2 cellular contexts compared by ENCODE assay signal in genomic region chr10:73388228-73388627, GRCh38.
A peak's percentile ranks its signal among the peaks of the same experiment; 100 is the strongest.
TF ChIP-seq lines count a peak whose summit lies in the region.

No MANE protein-coding gene starts in this region.

TF ChIP-seq in HepG2, 621 proteins besides CTCF, POLR2A, EP300 and RAD21:
- TF ChIP-seq ZNF17 (CRISPR knock-in tag; IDR thresholded peaks at IDR 0.05) (no peak), IRX3 (CRISPR knock-in tag; IDR thresholded peaks at IDR 0.05; ENCODE audit: borderline replicate concordance, low read depth) (no peak), CHD4 (IDR thresholded peaks at IDR 0.05; ENCODE audit: borderline replicate concordance, low read length) (no peak), MAFF (IDR thresholded peaks at IDR 0.05; ENCODE audit: low read depth, low read length) (peak; percentile 75), AGO1 (IDR thresholded peaks at IDR 0.05; ENCODE audit: low read depth, low read length, poor library complexity, severe bottlenecking) (no peak), MAFK (conservative IDR thresholded peaks at IDR 0.05 in 1 of 2, IDR thresholded peaks at IDR 0.05 in 1 of 2; ENCODE audit: low read length in 2 of 2) (peak; percentile 70 to 84)

TF ChIP-seq in K562, 482 proteins besides CTCF, POLR2A, EP300 and RAD21:
- TF ChIP-seq ZNF316 (IDR thresholded peaks at IDR 0.05) (peak; percentile 82), TCF7 (IDR thresholded peaks at IDR 0.05; ENCODE audit: borderline replicate concordance) (no peak), TAF9B (IDR thresholded peaks at IDR 0.05; ENCODE audit: partially characterized antibody) (no peak), SMC3 (conservative IDR thresholded peaks at IDR 0.05; ENCODE audit: insufficient read depth, low read depth, low read length) (no peak), CCAR2 (IDR thresholded peaks at IDR 0.05; ENCODE audit: low read depth, low read length) (no peak), C11orf30 (IDR thresholded peaks at IDR 0.05; ENCODE audit: low read depth) (peak; percentile 60), SMARCC2 (IDR thresholded peaks at IDR 0.05; ENCODE audit: low read depth) (no peak), ZNF584 (CRISPR knock-in tag; IDR thresholded peaks at IDR 0.05; ENCODE audit: low read depth) (no peak), ZNF780A (CRISPR knock-in tag; IDR thresholded peaks at IDR 0.05) (no peak), RUNX1 (IDR thresholded peaks at IDR 0.05; ENCODE audit: low read depth) (no peak), FOXA1 (IDR thresholded peaks at IDR 0.05; ENCODE audit: borderline replicate concordance) (no peak), TAF1 (IDR thresholded peaks at IDR 0.05; ENCODE audit: control insufficient read depth, extremely low read depth, insufficient read depth, low read length, severe bottlenecking) (no peak), ATF1 (CRISPR knock-in tag; IDR thresholded peaks at IDR 0.05) (no peak), ATF1 (tag; IDR thresholded peaks at IDR 0.05) (no peak), TAF7 (tag; IDR thresholded peaks at IDR 0.05) (no peak), TBL1XR1 (IDR thresholded peaks at IDR 0.05; ENCODE audit: low read length in 2 of 2) (no peak), ZNF764 (CRISPR knock-in tag; IDR thresholded peaks at IDR 0.05; ENCODE audit: low read depth) (no peak), CEBPG (CRISPR knock-in tag; IDR thresholded peaks at IDR 0.05) (no peak), CEBPG (tag; conservative IDR thresholded peaks at IDR 0.05 in 1 of 2, IDR thresholded peaks at IDR 0.05 in 1 of 2) (no peak), MAFG (tag; conservative IDR thresholded peaks at IDR 0.05) (0 out of 2 replicates have a peak, but pooled peaks have one; percentile 11), ZNF395 (CRISPR knock-in tag; IDR thresholded peaks at IDR 0.05) (no peak), ZNF586 (CRISPR knock-in tag; conservative IDR thresholded peaks at IDR 0.05) (no peak), MAFK (IDR thresholded peaks at IDR 0.05; ENCODE audit: low read length) (peak; percentile 57), ZNF76 (CRISPR knock-in tag; IDR thresholded peaks at IDR 0.05; ENCODE audit: borderline replicate concordance) (no peak), PHB2 (IDR thresholded peaks at IDR 0.05; ENCODE audit: low read depth) (no peak), ZNF3 (CRISPR knock-in tag; IDR thresholded peaks at IDR 0.05) (no peak), ZSCAN29 (IDR thresholded peaks at IDR 0.05) (no peak), LARP7 (IDR thresholded peaks at IDR 0.05) (no peak), MAFF (IDR thresholded peaks at IDR 0.05; ENCODE audit: low read length) (peak; percentile 67), RCOR1 (IDR thresholded peaks at IDR 0.05; ENCODE audit: borderline replicate concordance in 1 of 2, low read depth in 2 of 2, low read length in 2 of 2) (no peak), CC2D1A (IDR thresholded peaks at IDR 0.05) (no peak), ZC3H11A (IDR thresholded peaks at IDR 0.05; ENCODE audit: low read depth, low read length) (no peak), ZNF830 (CRISPR knock-in tag; IDR thresholded peaks at IDR 0.05) (no peak), ZNF121 (CRISPR knock-in tag; conservative IDR thresholded peaks at IDR 0.05) (no peak)
- TF ChIP-seq, protein P1, sequence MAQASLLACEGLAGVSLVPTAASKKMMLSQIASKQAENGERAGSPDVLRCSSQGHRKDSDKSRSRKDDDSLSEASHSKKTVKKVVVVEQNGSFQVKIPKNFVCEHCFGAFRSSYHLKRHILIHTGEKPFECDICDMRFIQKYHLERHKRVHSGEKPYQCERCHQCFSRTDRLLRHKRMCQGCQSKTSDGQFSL (CRISPR knock-in tag; IDR thresholded peaks at IDR 0.05) = no peak
- TF ChIP-seq, protein P1 (tag; IDR thresholded peaks at IDR 0.05) = no peak
- TF ChIP-seq, protein P2, sequence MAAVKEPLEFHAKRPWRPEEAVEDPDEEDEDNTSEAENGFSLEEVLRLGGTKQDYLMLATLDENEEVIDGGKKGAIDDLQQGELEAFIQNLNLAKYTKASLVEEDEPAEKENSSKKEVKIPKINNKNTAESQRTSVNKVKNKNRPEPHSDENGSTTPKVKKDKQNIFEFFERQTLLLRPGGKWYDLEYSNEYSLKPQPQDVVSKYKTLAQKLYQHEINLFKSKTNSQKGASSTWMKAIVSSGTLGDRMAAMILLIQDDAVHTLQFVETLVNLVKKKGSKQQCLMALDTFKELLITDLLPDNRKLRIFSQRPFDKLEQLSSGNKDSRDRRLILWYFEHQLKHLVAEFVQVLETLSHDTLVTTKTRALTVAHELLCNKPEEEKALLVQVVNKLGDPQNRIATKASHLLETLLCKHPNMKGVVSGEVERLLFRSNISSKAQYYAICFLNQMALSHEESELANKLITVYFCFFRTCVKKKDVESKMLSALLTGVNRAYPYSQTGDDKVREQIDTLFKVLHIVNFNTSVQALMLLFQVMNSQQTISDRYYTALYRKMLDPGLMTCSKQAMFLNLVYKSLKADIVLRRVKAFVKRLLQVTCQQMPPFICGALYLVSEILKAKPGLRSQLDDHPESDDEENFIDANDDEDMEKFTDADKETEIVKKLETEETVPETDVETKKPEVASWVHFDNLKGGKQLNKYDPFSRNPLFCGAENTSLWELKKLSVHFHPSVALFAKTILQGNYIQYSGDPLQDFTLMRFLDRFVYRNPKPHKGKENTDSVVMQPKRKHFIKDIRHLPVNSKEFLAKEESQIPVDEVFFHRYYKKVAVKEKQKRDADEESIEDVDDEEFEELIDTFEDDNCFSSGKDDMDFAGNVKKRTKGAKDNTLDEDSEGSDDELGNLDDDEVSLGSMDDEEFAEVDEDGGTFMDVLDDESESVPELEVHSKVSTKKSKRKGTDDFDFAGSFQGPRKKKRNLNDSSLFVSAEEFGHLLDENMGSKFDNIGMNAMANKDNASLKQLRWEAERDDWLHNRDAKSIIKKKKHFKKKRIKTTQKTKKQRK (IDR thresholded peaks at IDR 0.05; ENCODE audit: borderline replicate concordance, low read depth, low read length) = no peak
- TF ChIP-seq, protein P3, sequence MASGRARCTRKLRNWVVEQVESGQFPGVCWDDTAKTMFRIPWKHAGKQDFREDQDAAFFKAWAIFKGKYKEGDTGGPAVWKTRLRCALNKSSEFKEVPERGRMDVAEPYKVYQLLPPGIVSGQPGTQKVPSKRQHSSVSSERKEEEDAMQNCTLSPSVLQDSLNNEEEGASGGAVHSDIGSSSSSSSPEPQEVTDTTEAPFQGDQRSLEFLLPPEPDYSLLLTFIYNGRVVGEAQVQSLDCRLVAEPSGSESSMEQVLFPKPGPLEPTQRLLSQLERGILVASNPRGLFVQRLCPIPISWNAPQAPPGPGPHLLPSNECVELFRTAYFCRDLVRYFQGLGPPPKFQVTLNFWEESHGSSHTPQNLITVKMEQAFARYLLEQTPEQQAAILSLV (tag; IDR thresholded peaks at IDR 0.05) = no peak
- TF ChIP-seq, protein P4, sequence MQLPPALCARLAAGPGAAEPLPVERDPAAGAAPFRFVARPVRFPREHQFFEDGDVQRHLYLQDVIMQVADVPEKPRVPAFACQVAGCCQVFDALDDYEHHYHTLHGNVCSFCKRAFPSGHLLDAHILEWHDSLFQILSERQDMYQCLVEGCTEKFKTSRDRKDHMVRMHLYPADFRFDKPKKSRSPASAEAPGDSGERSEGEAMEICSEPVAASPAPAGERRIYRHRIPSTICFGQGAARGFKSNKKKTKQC (CRISPR knock-in tag; IDR thresholded peaks at IDR 0.05) = no peak
- TF ChIP-seq, protein P5, sequence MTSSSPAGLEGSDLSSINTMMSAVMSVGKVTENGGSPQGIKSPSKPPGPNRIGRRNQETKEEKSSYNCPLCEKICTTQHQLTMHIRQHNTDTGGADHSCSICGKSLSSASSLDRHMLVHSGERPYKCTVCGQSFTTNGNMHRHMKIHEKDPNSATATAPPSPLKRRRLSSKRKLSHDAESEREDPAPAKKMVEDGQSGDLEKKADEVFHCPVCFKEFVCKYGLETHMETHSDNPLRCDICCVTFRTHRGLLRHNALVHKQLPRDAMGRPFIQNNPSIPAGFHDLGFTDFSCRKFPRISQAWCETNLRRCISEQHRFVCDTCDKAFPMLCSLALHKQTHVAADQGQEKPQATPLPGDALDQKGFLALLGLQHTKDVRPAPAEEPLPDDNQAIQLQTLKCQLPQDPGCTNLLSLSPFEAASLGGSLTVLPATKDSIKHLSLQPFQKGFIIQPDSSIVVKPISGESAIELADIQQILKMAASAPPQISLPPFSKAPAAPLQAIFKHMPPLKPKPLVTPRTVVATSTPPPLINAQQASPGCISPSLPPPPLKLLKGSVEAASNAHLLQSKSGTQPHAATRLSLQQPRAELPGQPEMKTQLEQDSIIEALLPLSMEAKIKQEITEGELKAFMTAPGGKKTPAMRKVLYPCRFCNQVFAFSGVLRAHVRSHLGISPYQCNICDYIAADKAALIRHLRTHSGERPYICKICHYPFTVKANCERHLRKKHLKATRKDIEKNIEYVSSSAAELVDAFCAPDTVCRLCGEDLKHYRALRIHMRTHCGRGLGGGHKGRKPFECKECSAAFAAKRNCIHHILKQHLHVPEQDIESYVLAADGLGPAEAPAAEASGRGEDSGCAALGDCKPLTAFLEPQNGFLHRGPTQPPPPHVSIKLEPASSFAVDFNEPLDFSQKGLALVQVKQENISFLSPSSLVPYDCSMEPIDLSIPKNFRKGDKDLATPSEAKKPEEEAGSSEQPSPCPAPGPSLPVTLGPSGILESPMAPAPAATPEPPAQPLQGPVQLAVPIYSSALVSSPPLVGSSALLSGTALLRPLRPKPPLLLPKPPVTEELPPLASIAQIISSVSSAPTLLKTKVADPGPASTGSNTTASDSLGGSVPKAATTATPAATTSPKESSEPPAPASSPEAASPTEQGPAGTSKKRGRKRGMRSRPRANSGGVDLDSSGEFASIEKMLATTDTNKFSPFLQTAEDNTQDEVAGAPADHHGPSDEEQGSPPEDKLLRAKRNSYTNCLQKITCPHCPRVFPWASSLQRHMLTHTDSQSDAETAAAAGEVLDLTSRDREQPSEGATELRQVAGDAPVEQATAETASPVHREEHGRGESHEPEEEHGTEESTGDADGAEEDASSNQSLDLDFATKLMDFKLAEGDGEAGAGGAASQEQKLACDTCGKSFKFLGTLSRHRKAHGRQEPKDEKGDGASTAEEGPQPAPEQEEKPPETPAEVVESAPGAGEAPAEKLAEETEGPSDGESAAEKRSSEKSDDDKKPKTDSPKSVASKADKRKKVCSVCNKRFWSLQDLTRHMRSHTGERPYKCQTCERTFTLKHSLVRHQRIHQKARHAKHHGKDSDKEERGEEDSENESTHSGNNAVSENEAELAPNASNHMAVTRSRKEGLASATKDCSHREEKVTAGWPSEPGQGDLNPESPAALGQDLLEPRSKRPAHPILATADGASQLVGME (CRISPR knock-in tag; IDR thresholded peaks at IDR 0.05) = no peak
- TF ChIP-seq, protein P6, sequence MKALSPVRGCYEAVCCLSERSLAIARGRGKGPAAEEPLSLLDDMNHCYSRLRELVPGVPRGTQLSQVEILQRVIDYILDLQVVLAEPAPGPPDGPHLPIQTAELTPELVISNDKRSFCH (CRISPR knock-in tag; IDR thresholded peaks at IDR 0.05) = no peak
- TF ChIP-seq, protein P6 (tag; IDR thresholded peaks at IDR 0.05) = no peak
- TF ChIP-seq, protein P7, sequence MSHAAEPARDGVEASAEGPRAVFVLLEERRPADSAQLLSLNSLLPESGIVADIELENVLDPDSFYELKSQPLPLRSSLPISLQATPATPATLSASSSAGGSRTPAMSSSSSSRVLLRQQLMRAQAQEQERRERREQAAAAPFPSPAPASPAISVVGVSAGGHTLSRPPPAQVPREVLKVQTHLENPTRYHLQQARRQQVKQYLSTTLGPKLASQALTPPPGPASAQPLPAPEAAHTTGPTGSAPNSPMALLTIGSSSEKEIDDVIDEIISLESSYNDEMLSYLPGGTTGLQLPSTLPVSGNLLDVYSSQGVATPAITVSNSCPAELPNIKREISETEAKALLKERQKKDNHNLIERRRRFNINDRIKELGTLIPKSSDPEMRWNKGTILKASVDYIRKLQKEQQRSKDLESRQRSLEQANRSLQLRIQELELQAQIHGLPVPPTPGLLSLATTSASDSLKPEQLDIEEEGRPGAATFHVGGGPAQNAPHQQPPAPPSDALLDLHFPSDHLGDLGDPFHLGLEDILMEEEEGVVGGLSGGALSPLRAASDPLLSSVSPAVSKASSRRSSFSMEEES (CRISPR knock-in tag; IDR thresholded peaks at IDR 0.05) = no peak
